Comparison of ENCODE assay signal across 9 cellular contexts in genomic region chr17:58991718-58992331, GRCh38.
DNase-seq lines count a peak whose midpoint lies in the region; ATAC-seq, FAIRE-seq and TF ChIP-seq lines count a peak whose summit lies in the region.
"Had no signal": no experiment of that assay in that cellular context is flagged by ENCODE, and none has a peak within 500 bp of the region (broad histone marks: within the 10 kb centered on the region; RNA-seq: fewer than 3 reads in every experiment).

No MANE protein-coding gene starts in this region.

- H3K4me1 ChIP-seq in kidney (ENCODE audit: control insufficient read depth in 1 of 2, insufficient read depth in 1 of 2, low read depth in 1 of 2, low read length in 2 of 2), result peaks cover 0 to 5% of the 10 kb centered on the region in 2 donors

- H3K4me3 ChIP-seq in choroid plexus epithelial cell (ENCODE audit: low read depth, low read length), result no peak overlapping the region
- H3K4me3 ChIP-seq in kidney (ENCODE audit: low read length in 2 of 2), result no peak overlapping the region

- peaks cover 18% of the 10 kb centered on the region for H3K36me3 Mint-ChIP-seq in activated CD4-positive, alpha-beta T cell treated with anti-CD3 and anti-CD28 coated beads, Interleukin-2, amount 10 ng/mL, durations not matched to agents 24 days and 14 days (ENCODE audit: low read depth)
- peaks cover 18 to 22% of the 10 kb centered on the region in 2 donors for H3K36me3 Mint-ChIP-seq in stimulated activated naive B cell treated with anti-CD40 and anti-IgM and Interleukin-4, amounts not matched to agents 10 μg/mL and 1 μg/mL and 100 μg/mL, for 72 hours

- no peak overlapping the region for H3K9ac ChIP-seq in kidney (ENCODE audit: low read length in 2 of 2)

- no peak overlapping the region for H3K4me3 Mint-ChIP-seq in activated CD4-positive, alpha-beta T cell treated with anti-CD3 and anti-CD28 coated beads, Interleukin-2, amount 10 ng/mL, durations not matched to agents 24 days and 14 days
- H3K4me3 Mint-ChIP-seq in stimulated activated naive B cell treated with anti-CD40 and anti-IgM and Interleukin-4, amounts not matched to agents 10 μg/mL and 1 μg/mL and 100 μg/mL, for 72 hours, result no peak overlapping the region

- no peak for DNase-seq in activated CD4-positive, alpha-beta T cell treated with anti-CD3 and anti-CD28 coated beads, Interleukin-2, amount 10 ng/mL, durations not matched to agents 24 days and 14 days
- DNase-seq in activated CD4-positive, alpha-beta T cell treated with anti-CD3 and anti-CD28 coated beads for 4 hours, result no peak
- DNase-seq in choroid plexus epithelial cell (ENCODE audit: low read depth) (peak; percentile 83), kidney (no peak), Ammon's horn (ENCODE audit: low spot score) (no peak), activated gamma-delta T cell (lab: John Stamatoyannopoulos, UW) (no peak)
- no peak for DNase-seq in stimulated activated naive B cell treated with anti-CD40 and anti-IgM and Interleukin-4, amounts not matched to agents 10 μg/mL and 1 μg/mL and 100 μg/mL, for 72 hours

- TF ChIP-seq CTCF in choroid plexus epithelial cell (conservative IDR thresholded peaks at IDR 0.05; ENCODE audit: low read depth, low read length), result no peak
- no peak for TF ChIP-seq CTCF in kidney (IDR thresholded peaks at IDR 0.05; ENCODE audit: borderline replicate concordance, extremely low read depth, insufficient read depth)

- H3K36me3 ChIP-seq in kidney (ENCODE audit: control insufficient read depth in 1 of 2, insufficient read depth in 2 of 2, low read length in 2 of 2), result no peaks in the 10 kb centered on the region

- FAIRE-seq in kidney (lab: Jason Lieb, UNC), result no peak
- FAIRE-seq: H1 had no signal

- H3K9me3 Mint-ChIP-seq in activated CD4-positive, alpha-beta T cell treated with anti-CD3 and anti-CD28 coated beads, Interleukin-2, amount 10 ng/mL, durations not matched to agents 24 days and 14 days, result no peaks in the 10 kb centered on the region
- H3K9me3 Mint-ChIP-seq in stimulated activated naive B cell treated with anti-CD40 and anti-IgM and Interleukin-4, amounts not matched to agents 10 μg/mL and 1 μg/mL and 100 μg/mL, for 72 hours, result no peaks in the 10 kb centered on the region

- H3K4me1 Mint-ChIP-seq in activated CD4-positive, alpha-beta T cell treated with anti-CD3 and anti-CD28 coated beads, Interleukin-2, amount 10 ng/mL, durations not matched to agents 24 days and 14 days, result peaks cover 8% of the 10 kb centered on the region
- H3K4me1 Mint-ChIP-seq in stimulated activated naive B cell treated with anti-CD40 and anti-IgM and Interleukin-4, amounts not matched to agents 10 μg/mL and 1 μg/mL and 100 μg/mL, for 72 hours, result peaks cover 8 to 12% of the 10 kb centered on the region in 2 donors

- no peaks in the 10 kb centered on the region for H3K27me3 Mint-ChIP-seq in activated CD4-positive, alpha-beta T cell treated with anti-CD3 and anti-CD28 coated beads, Interleukin-2, amount 10 ng/mL, durations not matched to agents 24 days and 14 days
- H3K27me3 Mint-ChIP-seq in stimulated activated naive B cell treated with anti-CD40 and anti-IgM and Interleukin-4, amounts not matched to agents 10 μg/mL and 1 μg/mL and 100 μg/mL, for 72 hours, result no peaks in the 10 kb centered on the region

- intact Hi-C loops in activated CD4-positive, alpha-beta T cell treated with anti-CD3 and anti-CD28 coated beads, Interleukin-2, amount 10 ng/mL, durations not matched to agents 24 days and 14 days (cut with micrococcal nuclease), result no loop called here
- intact Hi-C loops in kidney (cut with DNase I), result no loop called here

- H3K27ac Mint-ChIP-seq in activated CD4-positive, alpha-beta T cell treated with anti-CD3 and anti-CD28 coated beads, Interleukin-2, amount 10 ng/mL, durations not matched to agents 24 days and 14 days, result peak overlapping the region; percentile 46
- H3K27ac Mint-ChIP-seq in stimulated activated naive B cell treated with anti-CD40 and anti-IgM and Interleukin-4, amounts not matched to agents 10 μg/mL and 1 μg/mL and 100 μg/mL, for 72 hours, result no peak overlapping the region

- no peaks in the 10 kb centered on the region for H3K9me3 ChIP-seq in kidney (ENCODE audit: control insufficient read depth in 1 of 2, low read length in 2 of 2)

- H3K27ac ChIP-seq in kidney (ENCODE audit: low read depth in 2 of 2, low read length in 2 of 2), result peak overlapping the region in 1 of 2 donors; percentile 53

- ATAC-seq in HG03108 (IDR thresholded peaks at IDR 0.05; ENCODE audit: unreplicated experiment), result peak; percentile 89
- ATAC-seq in stimulated activated naive B cell treated with anti-CD40 and anti-IgM and Interleukin-4, amounts not matched to agents 10 μg/mL and 1 μg/mL and 100 μg/mL, for 72 hours (replicated peaks), result peak; percentile 67 to 80
